In genomic region chr12:113183030-113183589, GRCh38 we compare ENCODE assay signal across 1 cellular context.
TF ChIP-seq lines count a peak whose summit lies in the region.

No MANE protein-coding gene starts in this region.

TF ChIP-seq in HepG2, 621 proteins besides CTCF, POLR2A, EP300 and RAD21:
- TF ChIP-seq ZNF768 (CRISPR knock-in tag; IDR thresholded peaks at IDR 0.05) (peak; percentile 91), ZNF280B (CRISPR knock-in tag; IDR thresholded peaks at IDR 0.05; ENCODE audit: borderline replicate concordance) (no peak), ELF1 (CRISPR knock-in tag; IDR thresholded peaks at IDR 0.05) (no peak), ARID5B (CRISPR knock-in tag; IDR thresholded peaks at IDR 0.05) (no peak), KMT2A (CRISPR knock-in tag; IDR thresholded peaks at IDR 0.05) (no peak), ZKSCAN1 (IDR thresholded peaks at IDR 0.05; ENCODE audit: low read length) (peak; percentile 78), MAX (IDR thresholded peaks at IDR 0.05) (no peak)
